In the genomic region with DNA sequence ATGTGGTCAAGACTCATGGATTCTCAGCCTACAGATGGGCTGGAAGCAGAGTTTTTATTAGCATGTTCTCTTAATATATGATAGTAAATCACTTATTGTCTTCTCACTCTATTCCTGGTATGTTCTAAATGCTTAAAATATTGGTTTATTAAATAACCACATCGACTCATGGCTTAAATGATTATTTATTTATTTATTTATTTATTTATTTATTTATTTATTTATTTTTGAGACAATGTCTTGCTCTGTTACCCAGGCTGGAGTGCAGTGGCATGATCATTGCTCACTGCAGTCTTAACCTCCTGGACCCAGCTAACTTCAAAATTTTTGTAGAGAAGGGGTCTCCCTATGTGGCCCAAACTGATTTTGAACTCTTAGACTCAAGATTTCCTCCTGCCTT, we compare ENCODE assay signal across 9 cellular contexts.
"Had no signal": no experiment of that assay in that cellular context is flagged by ENCODE, and none has a peak within 500 bp of the region (broad histone marks: within the 10 kb centered on the region; RNA-seq: fewer than 3 reads in every experiment).

No MANE protein-coding gene starts in this region.

- H3K4me2 ChIP-seq: KMS-11 had no signal

- H3K4me3 ChIP-seq: K562 had no signal

- FAIRE-seq: HepG2, HTR-8/SVneo, K562 had no signal

- H3K27ac Mint-ChIP-seq: IgD-negative memory B cell had no signal

- H3K27ac ChIP-seq: HL-60, KMS-11 had no signal

- H3K4me3 Mint-ChIP-seq: IgD-negative memory B cell had no signal

- H3K36me3 Mint-ChIP-seq: IgD-negative memory B cell had no signal

- H3K27me3 Mint-ChIP-seq: IgD-negative memory B cell had no signal

- H3K4me1 Mint-ChIP-seq: IgD-negative memory B cell had no signal

- DNase-seq: IMR-90, KBM-7, KG1 had no signal

- ATAC-seq: HepG2, K562 had no signal
